Comparison of ENCODE assay signal across 1 cellular context in the genomic region with DNA sequence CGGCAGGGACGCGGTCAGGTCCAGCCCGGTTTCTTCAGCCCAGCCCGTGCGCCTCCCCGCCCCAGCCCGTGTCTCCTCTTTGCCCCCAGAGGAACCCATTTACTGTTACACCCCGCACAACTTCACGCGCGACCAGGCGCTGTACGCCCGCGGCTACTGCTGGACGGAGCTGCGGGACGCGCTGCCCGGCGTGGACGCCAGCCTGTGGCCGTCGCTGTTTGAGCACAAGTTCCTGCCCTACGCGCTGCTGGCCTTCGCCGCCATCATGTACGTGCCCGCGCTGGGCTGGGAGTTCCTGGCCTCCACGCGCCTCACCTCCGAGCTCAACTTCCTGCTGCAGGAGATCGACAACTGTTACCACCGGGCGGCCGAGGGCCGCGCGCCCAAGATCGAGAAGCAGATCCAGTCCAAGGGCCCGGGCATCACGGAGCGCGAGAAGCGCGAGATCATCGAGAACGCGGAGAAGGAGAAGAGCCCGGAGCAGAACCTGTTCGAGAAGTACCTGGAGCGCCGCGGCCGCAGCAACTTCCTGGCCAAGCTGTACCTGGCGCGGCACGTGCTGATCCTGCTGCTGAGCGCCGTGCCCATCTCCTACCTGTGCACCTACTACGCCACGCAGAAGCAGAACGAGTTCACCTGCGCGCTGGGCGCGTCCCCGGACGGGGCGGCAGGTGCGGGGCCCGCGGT.
TF ChIP-seq lines count a peak whose summit lies in the region.

No MANE protein-coding gene starts in this region.

TF ChIP-seq in IMR-90, 13 proteins besides CTCF, POLR2A, EP300 and RAD21:
- no peak for TF ChIP-seq MXI1 (IDR thresholded peaks at IDR 0.05; ENCODE audit: borderline replicate concordance, low read depth, low read length)
- TF ChIP-seq BHLHE40 (IDR thresholded peaks at IDR 0.05; ENCODE audit: low read depth, low read length) = no peak
- TF ChIP-seq SMC3 (IDR thresholded peaks at IDR 0.05; ENCODE audit: low read depth, low read length) = no peak
- no peak for TF ChIP-seq RCOR1 (IDR thresholded peaks at IDR 0.05; ENCODE audit: insufficient replicate concordance, low read length)
- TF ChIP-seq RFX5 (IDR thresholded peaks at IDR 0.05; ENCODE audit: low read depth, low read length) = no peak
- TF ChIP-seq, protein P1, sequence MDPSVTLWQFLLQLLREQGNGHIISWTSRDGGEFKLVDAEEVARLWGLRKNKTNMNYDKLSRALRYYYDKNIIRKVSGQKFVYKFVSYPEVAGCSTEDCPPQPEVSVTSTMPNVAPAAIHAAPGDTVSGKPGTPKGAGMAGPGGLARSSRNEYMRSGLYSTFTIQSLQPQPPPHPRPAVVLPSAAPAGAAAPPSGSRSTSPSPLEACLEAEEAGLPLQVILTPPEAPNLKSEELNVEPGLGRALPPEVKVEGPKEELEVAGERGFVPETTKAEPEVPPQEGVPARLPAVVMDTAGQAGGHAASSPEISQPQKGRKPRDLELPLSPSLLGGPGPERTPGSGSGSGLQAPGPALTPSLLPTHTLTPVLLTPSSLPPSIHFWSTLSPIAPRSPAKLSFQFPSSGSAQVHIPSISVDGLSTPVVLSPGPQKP (IDR thresholded peaks at IDR 0.05; ENCODE audit: borderline replicate concordance, low read depth, low read length) = no peak
- TF ChIP-seq MAZ (IDR thresholded peaks at IDR 0.05; ENCODE audit: borderline replicate concordance, low read depth, low read length) = no peak
- TF ChIP-seq, protein P2, sequence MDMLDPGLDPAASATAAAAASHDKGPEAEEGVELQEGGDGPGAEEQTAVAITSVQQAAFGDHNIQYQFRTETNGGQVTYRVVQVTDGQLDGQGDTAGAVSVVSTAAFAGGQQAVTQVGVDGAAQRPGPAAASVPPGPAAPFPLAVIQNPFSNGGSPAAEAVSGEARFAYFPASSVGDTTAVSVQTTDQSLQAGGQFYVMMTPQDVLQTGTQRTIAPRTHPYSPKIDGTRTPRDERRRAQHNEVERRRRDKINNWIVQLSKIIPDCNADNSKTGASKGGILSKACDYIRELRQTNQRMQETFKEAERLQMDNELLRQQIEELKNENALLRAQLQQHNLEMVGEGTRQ (IDR thresholded peaks at IDR 0.05; ENCODE audit: low read depth, low read length) = no peak
